Comparison of ENCODE assay signal across 10 cellular contexts in genomic region chr5:82274343-82275266, GRCh38. TPM values are rescaled to one million over a fixed set of nuclear protein-coding genes. Genes with fewer than 3 reads are reported as not detected.
A peak's percentile ranks its signal among the peaks of the same experiment; 100 is the strongest.
DNase-seq lines count a peak whose midpoint lies in the region; ATAC-seq and TF ChIP-seq lines count a peak whose summit lies in the region.
"Had no signal": no experiment of that assay in that cellular context is flagged by ENCODE, and none has a peak within 500 bp of the region (broad histone marks: within the 10 kb centered on the region; RNA-seq: fewer than 3 reads in every experiment).

No MANE protein-coding gene starts in this region.

- no peaks in the 10 kb centered on the region for H3K9me3 Mint-ChIP-seq in activated CD4-positive, alpha-beta T cell treated with anti-CD3 and anti-CD28 coated beads, Interleukin-2, amount 10 ng/mL, durations not matched to agents 24 days and 14 days
- H3K9me3 Mint-ChIP-seq in activated CD4-positive, alpha-beta T cell treated with anti-CD3 and anti-CD28 coated beads, Interleukin-2, amount 10 ng/mL, durations not matched to agents 7 days and 5 days: no peaks in the 10 kb centered on the region
- H3K9me3 Mint-ChIP-seq in central memory CD8-positive, alpha-beta T cell: no peaks in the 10 kb centered on the region

- no peak for TF ChIP-seq EP300 in gastroesophageal sphincter (IDR thresholded peaks at IDR 0.05)

- H3K4me1 ChIP-seq in Loucy (ENCODE audit: insufficient read depth, low read length, poor library complexity, severe bottlenecking): peaks cover 35% of the 10 kb centered on the region
- peaks cover 30% of the 10 kb centered on the region for H3K4me1 ChIP-seq in smooth muscle cell (ENCODE audit: low read depth)
- peaks cover 0 to 22% (median 0%) of the 10 kb centered on the region in 3 donors for H3K4me1 ChIP-seq in gastroesophageal sphincter

- H3K79me2 ChIP-seq in Loucy (ENCODE audit: insufficient read depth, low read length) (peaks cover 53% of the 10 kb centered on the region), smooth muscle cell (ENCODE audit: low read depth) (peaks cover 29% of the 10 kb centered on the region)

- CTCF ChIA-PET in activated CD4-positive, alpha-beta T cell treated with anti-CD3 and anti-CD28 coated beads, Interleukin-2, amount 10 ng/mL, durations not matched to agents 7 days and 5 days (lab: Charles Lee): no interaction called here

- H3K27ac ChIP-seq in smooth muscle cell (ENCODE audit: low read depth): peak overlapping the region; percentile 73
- no peak overlapping the region for H3K27ac ChIP-seq in gastroesophageal sphincter

- H3K9ac ChIP-seq in Loucy (ENCODE audit: low read depth, low read length, poor library complexity, severe bottlenecking) (no peak overlapping the region), smooth muscle cell (ENCODE audit: low read depth) (no peak overlapping the region)

- H3K4me1 Mint-ChIP-seq in activated CD4-positive, alpha-beta T cell treated with anti-CD3 and anti-CD28 coated beads, Interleukin-2, amount 10 ng/mL, durations not matched to agents 24 days and 14 days: peaks cover 21% of the 10 kb centered on the region
- H3K4me1 Mint-ChIP-seq in activated CD4-positive, alpha-beta T cell treated with anti-CD3 and anti-CD28 coated beads, Interleukin-2, amount 10 ng/mL, durations not matched to agents 7 days and 5 days: peaks cover 31% of the 10 kb centered on the region
- peaks cover 25% of the 10 kb centered on the region for H3K4me1 Mint-ChIP-seq in central memory CD8-positive, alpha-beta T cell

- POLR2A ChIA-PET in activated CD4-positive, alpha-beta T cell treated with anti-CD3 and anti-CD28 coated beads, Interleukin-2, amount 10 ng/mL, durations not matched to agents 7 days and 5 days (lab: Charles Lee): interaction anchor here (0.6 kb wide), 1 partner anchor 42 kb away, joined by 3 read pairs; no protein-coding TSS in a partner anchor

- H3K4me3 Mint-ChIP-seq in activated CD4-positive, alpha-beta T cell treated with anti-CD3 and anti-CD28 coated beads, Interleukin-2, amount 10 ng/mL, durations not matched to agents 24 days and 14 days: no peak overlapping the region
- no peak overlapping the region for H3K4me3 Mint-ChIP-seq in activated CD4-positive, alpha-beta T cell treated with anti-CD3 and anti-CD28 coated beads, Interleukin-2, amount 10 ng/mL, durations not matched to agents 7 days and 5 days
- no peak overlapping the region for H3K4me3 Mint-ChIP-seq in central memory CD8-positive, alpha-beta T cell

- peaks cover 5% of the 10 kb centered on the region for H3K27me3 ChIP-seq in Loucy (ENCODE audit: insufficient read depth, low read length, poor library complexity, severe bottlenecking)
- no peaks in the 10 kb centered on the region for H3K27me3 ChIP-seq in smooth muscle cell (ENCODE audit: low read depth)
- no peaks in the 10 kb centered on the region for H3K27me3 ChIP-seq in gastroesophageal sphincter

- ATAC-seq in central memory CD8-positive, alpha-beta T cell (replicated peaks; ENCODE audit: extremely low read depth, poor library complexity, severe bottlenecking): no peak
- no peak for ATAC-seq in gastroesophageal sphincter

- H2AFZ ChIP-seq in Loucy (ENCODE audit: low read length) (no peak overlapping the region), smooth muscle cell (ENCODE audit: low read depth) (no peak overlapping the region)

- H3F3A ChIP-seq in Loucy (ENCODE audit: low read depth) (no peaks in the 10 kb centered on the region), smooth muscle cell (ENCODE audit: low read depth) (peaks cover 20% of the 10 kb centered on the region)

- no peaks in the 10 kb centered on the region for H3K27me3 Mint-ChIP-seq in activated CD4-positive, alpha-beta T cell treated with anti-CD3 and anti-CD28 coated beads, Interleukin-2, amount 10 ng/mL, durations not matched to agents 24 days and 14 days
- no peaks in the 10 kb centered on the region for H3K27me3 Mint-ChIP-seq in activated CD4-positive, alpha-beta T cell treated with anti-CD3 and anti-CD28 coated beads, Interleukin-2, amount 10 ng/mL, durations not matched to agents 7 days and 5 days
- no peaks in the 10 kb centered on the region for H3K27me3 Mint-ChIP-seq in central memory CD8-positive, alpha-beta T cell

- H4K20me1 ChIP-seq in Loucy (ENCODE audit: insufficient read depth, low read length, poor library complexity, severe bottlenecking): peaks cover 37% of the 10 kb centered on the region
- peaks cover 10% of the 10 kb centered on the region for H4K20me1 ChIP-seq in smooth muscle cell (ENCODE audit: low read depth)

- no peaks in the 10 kb centered on the region for H3K9me2 ChIP-seq in Loucy (replicated peaks; ENCODE audit: low read depth, low read length)

- DNase-seq in activated CD4-positive, alpha-beta T cell treated with anti-CD3 and anti-CD28 coated beads, Interleukin-2, amount 10 ng/mL, durations not matched to agents 24 days and 14 days: no peak
- no peak for DNase-seq in activated CD4-positive, alpha-beta T cell treated with anti-CD3 and anti-CD28 coated beads, Interleukin-2, amount 10 ng/mL, durations not matched to agents 7 days and 5 days
- no peak for DNase-seq in central memory CD8-positive, alpha-beta T cell (ENCODE audit: low spot score in 2 of 2)
- DNase-seq in smooth muscle cell (lab: John Stamatoyannopoulos, UW; ENCODE audit: unreplicated experiment): no peak
- no peak for DNase-seq in NCI-H1694 (lab: John Stamatoyannopoulos, UW)
- no peak for DNase-seq in medulla oblongata (ENCODE audit: extremely low spot score)
- DNase-seq: ACHN, MM.1S had no signal

- H3K4me2 ChIP-seq in Loucy (ENCODE audit: low read depth, low read length, poor library complexity, severe bottlenecking): peak overlapping the region; percentile 89
- no peak overlapping the region for H3K4me2 ChIP-seq in smooth muscle cell

- H3K36me3 Mint-ChIP-seq in activated CD4-positive, alpha-beta T cell treated with anti-CD3 and anti-CD28 coated beads, Interleukin-2, amount 10 ng/mL, durations not matched to agents 24 days and 14 days (ENCODE audit: low read depth): peaks cover 64% of the 10 kb centered on the region
- peaks cover 52% of the 10 kb centered on the region for H3K36me3 Mint-ChIP-seq in activated CD4-positive, alpha-beta T cell treated with anti-CD3 and anti-CD28 coated beads, Interleukin-2, amount 10 ng/mL, durations not matched to agents 7 days and 5 days (ENCODE audit: low read depth)
- peaks cover 48% of the 10 kb centered on the region for H3K36me3 Mint-ChIP-seq in central memory CD8-positive, alpha-beta T cell (ENCODE audit: insufficient read depth)

- WGBS in smooth muscle cell (ENCODE audit: low lambda C conversion rate): 74% methylated on average over 20 of the region's 31 CpGs
- WGBS in gastroesophageal sphincter (ENCODE audit: low coverage in 1 of 2), 2 donors: 88 to 90% methylated on average over 6 to 7 of the region's 31 CpGs

- TF ChIP-seq POLR2A in gastroesophageal sphincter (IDR thresholded peaks at IDR 0.05): no peak

- intact Hi-C loops in activated CD4-positive, alpha-beta T cell treated with anti-CD3 and anti-CD28 coated beads, Interleukin-2, amount 10 ng/mL, durations not matched to agents 24 days and 14 days (cut with micrococcal nuclease): loop anchor here (5.0 kb wide), 3 partner anchors 83 to 522 kb away; partner anchors contain the start of gene SSBP2

- H3K27ac Mint-ChIP-seq in activated CD4-positive, alpha-beta T cell treated with anti-CD3 and anti-CD28 coated beads, Interleukin-2, amount 10 ng/mL, durations not matched to agents 24 days and 14 days: peak overlapping the region; percentile 51
- H3K27ac Mint-ChIP-seq in activated CD4-positive, alpha-beta T cell treated with anti-CD3 and anti-CD28 coated beads, Interleukin-2, amount 10 ng/mL, durations not matched to agents 7 days and 5 days: no peak overlapping the region
- peak overlapping the region; percentile 69 for H3K27ac Mint-ChIP-seq in central memory CD8-positive, alpha-beta T cell (ENCODE audit: low read depth)

- H3K9me3 ChIP-seq in Loucy (ENCODE audit: insufficient read depth, low read depth, low read length) (no peaks in the 10 kb centered on the region), smooth muscle cell (replicated peaks; ENCODE audit: low read depth) (no peaks in the 10 kb centered on the region), gastroesophageal sphincter (no peaks in the 10 kb centered on the region)

- H3K36me3 ChIP-seq in Loucy (ENCODE audit: insufficient read depth, low read length) (peaks cover 30% of the 10 kb centered on the region), smooth muscle cell (ENCODE audit: low read depth) (peaks cover 17% of the 10 kb centered on the region), gastroesophageal sphincter (peaks cover 0 to 41% of the 10 kb centered on the region in 2 donors)

- no peak for TF ChIP-seq CTCF in Loucy (conservative IDR thresholded peaks at IDR 0.05; ENCODE audit: low read length)
- TF ChIP-seq CTCF in smooth muscle cell (IDR thresholded peaks at IDR 0.05; ENCODE audit: borderline replicate concordance, insufficient read depth, poor library complexity, severe bottlenecking): no peak
- no peak for TF ChIP-seq CTCF in gastroesophageal sphincter (IDR thresholded peaks at IDR 0.05)

- H3K4me3 ChIP-seq in Loucy (ENCODE audit: low read length, poor library complexity, severe bottlenecking) (no peak overlapping the region), smooth muscle cell (no peak overlapping the region), gastroesophageal sphincter (no peak overlapping the region)

RNA-seq across cellular contexts. Expression of gene RPS23, which starts 3.5 kb away (rescaled TPM):
- 2,481 and 2,489 TPM in 2 replicates for total RNA-seq in activated CD4-positive, alpha-beta T cell treated with anti-CD3 and anti-CD28 coated beads, Interleukin-2, amount 10 ng/mL, durations not matched to agents 24 days and 14 days
- 1,000 to 10,000 TPM; 2,100 to 2,217 TPM for total RNA-seq in activated CD4-positive, alpha-beta T cell treated with anti-CD3 and anti-CD28 coated beads, Interleukin-2, amount 10 ng/mL, durations not matched to agents 7 days and 5 days
- total RNA-seq in smooth muscle cell: 2,914 and 3,121 TPM in 2 replicates
- polyA plus RNA-seq in smooth muscle cell: 809 and 818 TPM in 2 replicates
- total RNA-seq in gastroesophageal sphincter: 1,000 to 10,000 TPM; 1,991 to 3,565 (median 2,994) TPM
